In the genomic region with DNA sequence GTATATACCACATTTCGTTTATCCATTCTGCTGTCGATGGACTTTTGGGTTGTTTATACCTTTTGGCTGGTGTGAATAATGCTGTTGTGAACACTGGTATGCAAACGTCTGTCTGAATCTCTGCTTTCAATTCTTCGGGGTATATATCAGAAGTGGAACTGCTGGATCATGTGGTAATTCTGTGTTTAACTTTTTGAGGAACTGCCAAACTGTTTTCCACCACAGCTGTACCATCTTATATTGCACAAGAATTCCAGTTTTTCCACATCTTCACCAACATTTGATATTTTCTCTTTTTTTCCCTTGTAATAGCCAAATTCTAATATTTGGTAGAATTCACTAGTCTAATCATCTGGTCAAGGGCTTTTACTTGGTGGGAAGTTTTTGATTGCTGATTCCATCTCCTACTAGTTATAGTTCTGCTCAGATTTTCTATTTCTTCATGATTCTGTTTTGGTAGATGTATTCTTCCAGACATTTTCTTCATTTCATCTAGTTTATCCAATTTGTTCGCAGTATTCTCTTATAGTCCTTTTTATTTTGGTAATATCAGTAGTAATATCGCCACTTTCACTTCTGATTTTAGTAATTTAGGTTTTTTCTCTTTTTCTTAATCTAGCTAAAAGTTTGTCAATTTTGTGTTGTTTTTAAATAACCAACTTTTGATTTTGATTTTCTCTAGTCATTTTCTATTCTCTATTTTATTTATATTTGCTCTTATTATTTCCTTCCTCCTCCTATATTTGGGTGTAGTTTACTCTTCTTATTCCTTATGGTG, we compare ENCODE assay signal across 1 cellular context.
A peak's percentile ranks its signal among the peaks of the same experiment; 100 is the strongest.
TF ChIP-seq lines count a peak whose summit lies in the region.

No MANE protein-coding gene starts in this region.

TF ChIP-seq in IMR-90, 13 proteins besides CTCF, POLR2A, EP300 and RAD21:
- TF ChIP-seq MAZ (IDR thresholded peaks at IDR 0.05; ENCODE audit: borderline replicate concordance, low read depth, low read length) (no peak), CEBPB (IDR thresholded peaks at IDR 0.05; ENCODE audit: low read depth, low read length) (0 out of 2 replicates have a peak, but pooled peaks have one; percentile 11)
